In the genomic region with DNA sequence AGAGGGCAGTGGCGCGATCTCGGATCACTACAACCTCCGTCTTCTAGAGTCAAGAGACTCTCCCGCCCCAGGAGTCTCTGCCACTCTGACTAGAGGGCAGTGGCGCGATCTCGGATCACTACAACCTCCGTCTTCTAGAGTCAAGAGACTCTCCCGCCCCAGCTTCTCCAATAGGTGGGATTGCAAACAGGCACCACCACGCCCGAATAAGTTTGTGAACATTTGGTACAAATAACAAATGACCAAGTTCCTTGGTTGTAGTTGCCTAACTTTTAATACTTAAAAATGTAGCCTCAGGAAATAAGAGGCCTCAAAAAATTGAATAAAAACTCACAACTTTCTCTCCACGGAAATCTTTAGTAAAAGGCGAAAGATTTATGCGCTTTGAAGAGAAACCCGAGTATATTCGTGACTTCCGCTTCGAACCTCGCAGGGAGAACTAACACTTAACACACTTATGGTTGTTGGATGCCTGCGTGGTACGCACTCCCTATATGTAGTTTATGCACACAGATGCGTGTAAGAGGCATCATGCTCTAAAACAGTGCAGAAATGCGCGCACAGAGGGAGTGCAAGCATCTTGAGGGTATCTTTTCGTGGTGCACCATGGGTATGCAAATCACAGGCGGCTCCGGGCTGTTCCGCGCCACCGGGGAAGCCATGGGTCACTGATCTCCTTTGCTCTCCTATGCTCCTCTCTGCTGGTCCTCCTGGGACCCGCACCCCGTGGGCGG, we compare ENCODE assay signal across 7 cellular contexts. TPM values are rescaled to one million over a fixed set of nuclear protein-coding genes. Genes with fewer than 3 reads are reported as not detected.
DNase-seq lines count a peak whose midpoint lies in the region; ATAC-seq, FAIRE-seq and TF ChIP-seq lines count a peak whose summit lies in the region.

No MANE protein-coding gene starts in this region.

- peak overlapping the region; percentile 96 for H4K5ac ChIP-seq in H1 (ENCODE audit: insufficient read length, low read depth, low read length)

- H3K18ac ChIP-seq in H1 (ENCODE audit: extremely low read depth, low read length) = peak overlapping the region; percentile 95

- H3K14ac ChIP-seq in H1 (ENCODE audit: insufficient read length) = peak overlapping the region; percentile 100

- H3K79me2 ChIP-seq in H1 (ENCODE audit: control insufficient read depth in 1 of 2, insufficient read depth in 2 of 2, low read length in 2 of 2) = no peaks in the 10 kb centered on the region

- peak overlapping the region; percentile 88 for H3K4me3 Mint-ChIP-seq in memory B cell

- peak overlapping the region; percentile 100 for H2BK5ac ChIP-seq in H1 (ENCODE audit: low read depth, low read length)

- peaks cover 19% of the 10 kb centered on the region for H3K4me1 Mint-ChIP-seq in memory B cell

- H3K79me1 ChIP-seq in H1 (ENCODE audit: low read depth, low read length) = no peaks in the 10 kb centered on the region

- TF ChIP-seq EP300 in H1 (IDR thresholded peaks at IDR 0.05; ENCODE audit: borderline replicate concordance in 1 of 2, low read depth in 2 of 2, low read length in 2 of 2) = peak in 1 of 2 experiments; percentile 79; a peak in 1 of 3 replicates

- H3K27me3 Mint-ChIP-seq in memory B cell = no peaks in the 10 kb centered on the region

- H2BK20ac ChIP-seq in H1 (ENCODE audit: low read length) = peak overlapping the region; percentile 93

- H3K23me2 ChIP-seq in H1 (ENCODE audit: low read depth, low read length) = peaks cover 7% of the 10 kb centered on the region

- H3K27ac ChIP-seq in H1 (ENCODE audit: low read depth, low read length) = peak overlapping the region; percentile 100

- peak overlapping the region; percentile 98 for H2AFZ ChIP-seq in H1 (ENCODE audit: low read length)

- H4K8ac ChIP-seq in H1 (ENCODE audit: extremely low read depth, insufficient read depth, low read length) = peak overlapping the region; percentile 100; the same call in 1 of the 2 replicates

- H3K56ac ChIP-seq in H1 (replicated peaks; ENCODE audit: insufficient read length, low read depth, low read length) = peak overlapping the region; percentile 87

- H3K4ac ChIP-seq in H1 (replicated peaks; ENCODE audit: insufficient read length, low read depth, low read length) = peak overlapping the region; percentile 98

- H3K4me2 ChIP-seq in H1 (ENCODE audit: insufficient read depth in 1 of 2, low read depth in 2 of 2, low read length in 2 of 2) = peak overlapping the region; percentile 66 to 84

- ATAC-seq in GM18508 (IDR thresholded peaks at IDR 0.05; ENCODE audit: insufficient read depth, unreplicated experiment) = peak; percentile 67
- peak; percentile 72 for ATAC-seq in HG02943 (IDR thresholded peaks at IDR 0.05; ENCODE audit: low read depth, unreplicated experiment)
- peak; percentile 82 for ATAC-seq in memory B cell (ENCODE audit: low read depth)

- no peaks in the 10 kb centered on the region for H3K9me3 ChIP-seq in H1 (ENCODE audit: insufficient read depth in 2 of 2, low read depth in 1 of 2, low read length in 1 of 2)

- no peaks in the 10 kb centered on the region; a peak in 2 of 7 replicates for H3K27me3 ChIP-seq in H1 (replicated peaks in 1 of 4; ENCODE audit: control insufficient read depth in 3 of 4, extremely low read depth in 1 of 4, insufficient read depth in 3 of 4, low read length in 3 of 4)

- H2BK120ac ChIP-seq in H1 (replicated peaks; ENCODE audit: low read depth, low read length) = peak overlapping the region; percentile 100

- CTCF ChIA-PET in H1 (lab: Charles Lee; ENCODE audit: partially characterized antibody) = interaction anchor here (0.7 to 5.3 kb wide), 20 partner anchors 10 to 198 kb away, joined by 3 to 25 read pairs (median 6); a partner anchor contains a TSS

- peak; percentile 99 to 100 for TF ChIP-seq POLR2A in H1 (IDR thresholded peaks at IDR 0.05; ENCODE audit: control extremely low read depth in 1 of 2, low read depth in 2 of 2, low read length in 2 of 2)

- H3K27ac Mint-ChIP-seq in memory B cell = peak overlapping the region; percentile 100

- FAIRE-seq in H1 (lab: Jason Lieb, UNC) = peak; percentile 93

- H4K20me1 ChIP-seq in H1 (replicated peaks in 1 of 2; ENCODE audit: control insufficient read depth in 1 of 2, insufficient read depth in 2 of 2, low read length in 2 of 2) = no peaks in the 10 kb centered on the region

- peak overlapping the region; percentile 77 for H2BK12ac ChIP-seq in H1 (ENCODE audit: low read depth, low read length)

- H3K36me3 ChIP-seq in H1 (ENCODE audit: control insufficient read depth in 2 of 4, insufficient read depth in 4 of 4, low read length in 3 of 4) = no peaks in the 10 kb centered on the region

- H2AK5ac ChIP-seq in H1 (ENCODE audit: low read depth, low read length) = peak overlapping the region; percentile 97; the same call in 1 of the 2 replicates

- peak; percentile 84 for DNase-seq in NCI-H774 (lab: John Stamatoyannopoulos, UW)
- DNase-seq in activated CD8-positive, alpha-beta memory T cell treated with anti-CD3 and anti-CD28 coated beads for 48 hours (ENCODE audit: low read depth in 2 of 3, low spot score in 2 of 3) = peak; percentile 65 to 85 (median 84)
- peak; percentile 79 to 91 for DNase-seq in H1 (ENCODE audit: low read depth in 1 of 2, low spot score in 2 of 2)
- peak; percentile 85 to 91 for DNase-seq in memory B cell (ENCODE audit: low spot score in 2 of 2)
- peak; percentile 57 for DNase-seq in stimulated activated CD8-positive, alpha-beta memory T cell treated with anti-CD3 and anti-CD28 coated beads, Interleukin-15, amount 100 ng/mL, for 24 hours (ENCODE audit: low read depth)

- peak overlapping the region; percentile 93 to 100 (median 98) for H3K9ac ChIP-seq in H1 (replicated peaks in 1 of 4; ENCODE audit: extremely low read depth in 1 of 4, low read depth in 3 of 4, low read length in 3 of 4)

- peak overlapping the region; percentile 100 for H3K23ac ChIP-seq in H1 (ENCODE audit: insufficient read length)

- peak overlapping the region; percentile 66; the same call in 1 of the 2 replicates for H2BK15ac ChIP-seq in H1 (ENCODE audit: low read length)

- H3K9me3 Mint-ChIP-seq in memory B cell = no peaks in the 10 kb centered on the region

- TF ChIP-seq CTCF in H1 (IDR thresholded peaks at IDR 0.05; ENCODE audit: control extremely low read depth in 1 of 3, insufficient read depth in 1 of 3, low read depth in 1 of 3, low read length in 3 of 3) = 0 out of 4 replicates have a peak, but pooled peaks of 1 of the 3 experiments have one; percentile 5

- peak overlapping the region; percentile 100 for H4K91ac ChIP-seq in H1 (replicated peaks; ENCODE audit: insufficient read length, low read length)

- POLR2A ChIA-PET in H1 (lab: Charles Lee; ENCODE audit: partially characterized antibody) = interaction anchor here (0.6 to 16.6 kb wide), 75 partner anchors 10 to 1738 kb away, joined by 3 to 547 read pairs (median 3); a partner anchor contains a TSS

- peak in 1 of 2 experiments; percentile 15; a peak in 3 of 4 replicates for TF ChIP-seq RAD21 in H1 (IDR thresholded peaks at IDR 0.05 in 1 of 2, conservative IDR thresholded peaks at IDR 0.05 in 1 of 2; ENCODE audit: low read depth in 2 of 2, low read length in 2 of 2)

- H3K4me3 ChIP-seq in H1 (ENCODE audit: extremely low read depth in 1 of 4, insufficient read depth in 2 of 4, low read depth in 3 of 4, low read length in 4 of 4) = peak overlapping the region; percentile 40 to 64 (median 47)

- WGBS in H1 (ENCODE audit: extremely low coverage in 1 of 2, insufficient coverage in 1 of 2, insufficient read length in 1 of 2, insufficient replicate concordance in 2 of 2, low coverage in 1 of 2, low lambda C conversion rate in 2 of 2, missing lambda C conversion rate in 1 of 2), 2 experiments = 2% methylated on average over 34 of the region's 34 CpGs; no CpG with 5 or more reads in 1 of the 2 experiments

- no peaks in the 10 kb centered on the region for H3K36me3 Mint-ChIP-seq in memory B cell

- H3K4me1 ChIP-seq in H1 (replicated peaks in 1 of 4; ENCODE audit: control insufficient read depth in 3 of 4, insufficient read depth in 4 of 4, low read length in 3 of 4) = peaks cover 2 to 5% (median 3%) of the 10 kb centered on the region in 4 experiments; a peak in 5 of 7 replicates

RNA-seq across cellular contexts. Expression of a gene that starts 11.4 kb away (rescaled TPM):
- 1.1 and 1.5 TPM in 2 replicates for total RNA-seq in H1 (2021; fragmentation: NEBNext Ultra II Directional; extraction: Animal tissue kit (Norgen Biotek cat#: 25700))
- 1.1 and 1.6 TPM in 2 replicates for polyA plus RNA-seq in H1 (2011; rRNA removed)
- polyA plus RNA-seq in H1 (2011; cell fraction: cytosol; rRNA removed) = 0.80 TPM
- polyA plus RNA-seq in H1 (2011; cell fraction: nucleus; rRNA removed) = 3.9 TPM
- 0.54 to 1.00 TPM (median 0.66 TPM) in 4 replicates for polyA plus RNA-seq in H1 (2012, experiment 1 of 2)
- 0.52 TPM for polyA plus RNA-seq in H1 (2012, experiment 2 of 2)
- 1.4 TPM for polyA plus RNA-seq in H1 (2013, experiment 1 of 2)
- polyA plus RNA-seq in H1 (2013, experiment 2 of 2) = 1.1 TPM
- 0.39 and 1.0 TPM in 2 replicates for polyA minus RNA-seq in H1 (2011; rRNA and poly(A)+ RNA removed)
- polyA minus RNA-seq in H1 (2011; cell fraction: cytosol; rRNA and poly(A)+ RNA removed) = 1.1 TPM
- polyA minus RNA-seq in H1 (2011; cell fraction: nucleus; rRNA and poly(A)+ RNA removed) = 2.0 TPM

RNA-seq across cellular contexts. Expression of a gene that starts 12.6 kb away (rescaled TPM):
- not detected in 2 replicates for total RNA-seq in H1 (2021; fragmentation: NEBNext Ultra II Directional; extraction: Animal tissue kit (Norgen Biotek cat#: 25700))
- 0.19 and 0.29 TPM in 2 replicates for polyA plus RNA-seq in H1 (2011; rRNA removed)
- polyA plus RNA-seq in H1 (2011; cell fraction: cytosol; rRNA removed) = 0.16 TPM
- polyA plus RNA-seq in H1 (2011; cell fraction: nucleus; rRNA removed) = not detected
- not detected in 4 replicates for polyA plus RNA-seq in H1 (2012, experiment 1 of 2)
- polyA plus RNA-seq in H1 (2012, experiment 2 of 2) = not detected
- not detected for polyA plus RNA-seq in H1 (2013, experiment 1 of 2)
- not detected for polyA plus RNA-seq in H1 (2013, experiment 2 of 2)
- polyA minus RNA-seq in H1 (2011; rRNA and poly(A)+ RNA removed) = not detected in 2 replicates
- not detected for polyA minus RNA-seq in H1 (2011; cell fraction: cytosol; rRNA and poly(A)+ RNA removed)
- 4.1 TPM for polyA minus RNA-seq in H1 (2011; cell fraction: nucleus; rRNA and poly(A)+ RNA removed)

RNA-seq across cellular contexts. Expression of a gene that starts 19.6 kb away (rescaled TPM):
- total RNA-seq in H1 (2021; fragmentation: NEBNext Ultra II Directional; extraction: Animal tissue kit (Norgen Biotek cat#: 25700)) = 7.9 and 9.7 TPM in 2 replicates
- polyA plus RNA-seq in H1 (2011; rRNA removed) = 12.3 and 21.9 TPM in 2 replicates
- 10.6 TPM for polyA plus RNA-seq in H1 (2011; cell fraction: cytosol; rRNA removed)
- polyA plus RNA-seq in H1 (2011; cell fraction: nucleus; rRNA removed) = 64.2 TPM
- 4.9 to 9.1 TPM (median 8.2 TPM) in 4 replicates for polyA plus RNA-seq in H1 (2012, experiment 1 of 2)
- polyA plus RNA-seq in H1 (2012, experiment 2 of 2) = 6.9 TPM
- polyA plus RNA-seq in H1 (2013, experiment 1 of 2) = 7.1 TPM
- 6.4 TPM for polyA plus RNA-seq in H1 (2013, experiment 2 of 2)
- 5.2 and 7.1 TPM in 2 replicates for polyA minus RNA-seq in H1 (2011; rRNA and poly(A)+ RNA removed)
- 3.7 TPM for polyA minus RNA-seq in H1 (2011; cell fraction: cytosol; rRNA and poly(A)+ RNA removed)
- 18.2 TPM for polyA minus RNA-seq in H1 (2011; cell fraction: nucleus; rRNA and poly(A)+ RNA removed)

RNA-seq across cellular contexts. Expression of a gene that starts 23.3 kb away (rescaled TPM):
- 1.2 and 1.5 TPM in 2 replicates for total RNA-seq in H1 (2021; fragmentation: NEBNext Ultra II Directional; extraction: Animal tissue kit (Norgen Biotek cat#: 25700))
- 0.35 and 0.77 TPM in 2 replicates for polyA plus RNA-seq in H1 (2011; rRNA removed)
- 0.47 TPM for polyA plus RNA-seq in H1 (2011; cell fraction: cytosol; rRNA removed)
- polyA plus RNA-seq in H1 (2011; cell fraction: nucleus; rRNA removed) = 2.4 TPM
- 0.30 to 0.71 TPM (median 0.52 TPM) in 4 replicates for polyA plus RNA-seq in H1 (2012, experiment 1 of 2)
- polyA plus RNA-seq in H1 (2012, experiment 2 of 2) = 0.18 TPM
- 0.30 TPM for polyA plus RNA-seq in H1 (2013, experiment 1 of 2)
- polyA plus RNA-seq in H1 (2013, experiment 2 of 2) = 0.24 TPM
- 0.15 and 0.25 TPM in 2 replicates for polyA minus RNA-seq in H1 (2011; rRNA and poly(A)+ RNA removed)
- 1.9 TPM for polyA minus RNA-seq in H1 (2011; cell fraction: cytosol; rRNA and poly(A)+ RNA removed)
- polyA minus RNA-seq in H1 (2011; cell fraction: nucleus; rRNA and poly(A)+ RNA removed) = 1.5 TPM

RNA-seq across cellular contexts. Expression of a gene that starts 31.8 kb away (rescaled TPM):
- total RNA-seq in H1 (2021; fragmentation: NEBNext Ultra II Directional; extraction: Animal tissue kit (Norgen Biotek cat#: 25700)) = 0.80 and 1.4 TPM in 2 replicates
- polyA plus RNA-seq in H1 (2011; rRNA removed) = 0.76 and 0.86 TPM in 2 replicates
- polyA plus RNA-seq in H1 (2011; cell fraction: cytosol; rRNA removed) = 1.1 TPM
- 1.6 TPM for polyA plus RNA-seq in H1 (2011; cell fraction: nucleus; rRNA removed)
- polyA plus RNA-seq in H1 (2012, experiment 1 of 2) = 1.1 to 1.7 TPM (median 1.3 TPM) in 4 replicates
- polyA plus RNA-seq in H1 (2012, experiment 2 of 2) = 0.97 TPM
- polyA plus RNA-seq in H1 (2013, experiment 1 of 2) = 0.95 TPM
- polyA plus RNA-seq in H1 (2013, experiment 2 of 2) = 0.72 TPM
- 0.24 and 0.25 TPM in 2 replicates for polyA minus RNA-seq in H1 (2011; rRNA and poly(A)+ RNA removed)
- not detected for polyA minus RNA-seq in H1 (2011; cell fraction: cytosol; rRNA and poly(A)+ RNA removed)
- polyA minus RNA-seq in H1 (2011; cell fraction: nucleus; rRNA and poly(A)+ RNA removed) = 0.90 TPM

Comparison
In these comparisons a context has a peak if more than half of its experiments do, and no peak if none do; other contexts are left out.
1. Peak in every context shown above with its lines: DNase-seq, ATAC-seq, H3K4me3 ChIP-seq and H3K27ac ChIP-seq.